In genomic region chr9:98247826-98248657, GRCh38 we compare ENCODE assay signal across 13 cellular contexts. TPM values are rescaled to one million over a fixed set of nuclear protein-coding genes. Genes with fewer than 3 reads are reported as not detected.
DNase-seq lines count a peak whose midpoint lies in the region; ATAC-seq, FAIRE-seq and TF ChIP-seq lines count a peak whose summit lies in the region.
"Had no signal": no experiment of that assay in that cellular context is flagged by ENCODE, and none has a peak within 500 bp of the region (broad histone marks: within the 10 kb centered on the region; RNA-seq: fewer than 3 reads in every experiment).

No MANE protein-coding gene starts in this region.

- TF ChIP-seq POLR2A in K562 (conservative IDR thresholded peaks at IDR 0.05) (no peak), transverse colon (IDR thresholded peaks at IDR 0.05) (no peak)

- H3K4me1 Mint-ChIP-seq in activated CD4-positive, alpha-beta T cell treated with anti-CD3 and anti-CD28 coated beads for 36 hours = peaks cover 15% of the 10 kb centered on the region
- peaks cover 7% of the 10 kb centered on the region for H3K4me1 Mint-ChIP-seq in stimulated activated memory B cell treated with anti-CD40 and anti-IgM and Interleukin-4, amounts not matched to agents 10 μg/mL and 1 μg/mL and 100 μg/mL, for 72 hours

- no peak for DNase-seq in activated CD4-positive, alpha-beta T cell treated with anti-CD3 and anti-CD28 coated beads for 36 hours
- no peak for DNase-seq in activated CD4-positive, alpha-beta T cell treated with anti-CD3 and anti-CD28 coated beads for 4 hours
- peak in 1 of 4 experiments; percentile 13 for DNase-seq in K562 (ENCODE audit: extremely low read depth in 1 of 4, low spot score in 3 of 4)
- DNase-seq in mucosa of descending colon = peak in 1 of 3 donors; percentile 38
- no peak for DNase-seq in transverse colon
- no peak for DNase-seq in activated CD4-positive, CD25-positive, alpha-beta regulatory T cell treated with anti-CD3 and anti-CD28 coated beads, Interleukin-2, amount 50 U/mL, for 72 hours
- DNase-seq in NK-92 (lab: John Stamatoyannopoulos, UW; ENCODE audit: unreplicated experiment) = no peak
- DNase-seq: activated naive CD8-positive, alpha-beta T cell treated with anti-CD3 and anti-CD28 coated beads, Interleukin-2, amount 10 ng/mL, durations not matched to agents 7 days and 5 days; effector memory CD8-positive, alpha-beta T cell; NCI-H1092 treated with DMSO at 0.1 percent for 48 hours; NCI-H748 treated with DMSO at 0.1 percent for 48 hours had no signal

- 64% methylated on average over 8 of the region's 8 CpGs for WGBS in K562 (ENCODE audit: insufficient coverage, low coverage, missing lambda C conversion rate)
- 66 to 80% methylated on average over 2 to 8 of the region's 8 CpGs for WGBS in transverse colon (ENCODE audit: low coverage in 1 of 2), 2 donors

- no peak for ATAC-seq in activated CD4-positive, alpha-beta T cell treated with anti-CD3 and anti-CD28 coated beads for 36 hours
- ATAC-seq in K562 (peak; percentile 50), mucosa of descending colon (peak; percentile 1)
- no peak for ATAC-seq in stimulated activated memory B cell treated with anti-CD40 and anti-IgM and Interleukin-4, amounts not matched to agents 10 μg/mL and 1 μg/mL and 100 μg/mL, for 72 hours
- ATAC-seq: effector memory CD8-positive, alpha-beta T cell had no signal

- H3K4me1 ChIP-seq in K562 (replicated peaks in 1 of 2; ENCODE audit: control insufficient read depth in 2 of 2, insufficient read depth in 2 of 2, low read length in 2 of 2) (peaks cover 34 to 36% of the 10 kb centered on the region in 2 experiments), mucosa of descending colon (ENCODE audit: low read depth) (peaks cover 39% of the 10 kb centered on the region), transverse colon (peaks cover 6 to 58% (median 35%) of the 10 kb centered on the region in 4 donors)

- peak overlapping the region; percentile 80 for H3K27ac Mint-ChIP-seq in activated CD4-positive, alpha-beta T cell treated with anti-CD3 and anti-CD28 coated beads for 36 hours
- H3K27ac Mint-ChIP-seq in stimulated activated memory B cell treated with anti-CD40 and anti-IgM and Interleukin-4, amounts not matched to agents 10 μg/mL and 1 μg/mL and 100 μg/mL, for 72 hours = no peak overlapping the region
- H3K27ac Mint-ChIP-seq: activated naive CD8-positive, alpha-beta T cell treated with anti-CD3 and anti-CD28 coated beads, Interleukin-2, amount 10 ng/mL, durations not matched to agents 7 days and 5 days had no signal

- no peaks in the 10 kb centered on the region for H3K9me1 ChIP-seq in K562 (ENCODE audit: control insufficient read depth, insufficient read depth, low read length)

- no peaks in the 10 kb centered on the region for H4K20me1 ChIP-seq in K562 (replicated peaks; ENCODE audit: control insufficient read depth, insufficient read depth, low read length)

- no peaks in the 10 kb centered on the region for H3K9me3 Mint-ChIP-seq in activated CD4-positive, alpha-beta T cell treated with anti-CD3 and anti-CD28 coated beads for 36 hours (ENCODE audit: low read depth)
- no peaks in the 10 kb centered on the region for H3K9me3 Mint-ChIP-seq in stimulated activated memory B cell treated with anti-CD40 and anti-IgM and Interleukin-4, amounts not matched to agents 10 μg/mL and 1 μg/mL and 100 μg/mL, for 72 hours
- H3K9me3 Mint-ChIP-seq: activated naive CD8-positive, alpha-beta T cell treated with anti-CD3 and anti-CD28 coated beads, Interleukin-2, amount 10 ng/mL, durations not matched to agents 7 days and 5 days; effector memory CD8-positive, alpha-beta T cell; mesothelial cell of epicardium had no signal

- no peak for TF ChIP-seq EP300 in K562 (IDR thresholded peaks at IDR 0.05; ENCODE audit: low read length)
- TF ChIP-seq EP300 in transverse colon (IDR thresholded peaks at IDR 0.05; ENCODE audit: low read depth) = no peak

- TF ChIP-seq RAD21 in K562 (CRISPR knock-in tag; conservative IDR thresholded peaks at IDR 0.05 in 1 of 2, IDR thresholded peaks at IDR 0.05 in 1 of 2) = no peak

- no peak overlapping the region for H3K4me3 Mint-ChIP-seq in activated CD4-positive, alpha-beta T cell treated with anti-CD3 and anti-CD28 coated beads for 36 hours
- H3K4me3 Mint-ChIP-seq in stimulated activated memory B cell treated with anti-CD40 and anti-IgM and Interleukin-4, amounts not matched to agents 10 μg/mL and 1 μg/mL and 100 μg/mL, for 72 hours = no peak overlapping the region
- H3K4me3 Mint-ChIP-seq: activated naive CD8-positive, alpha-beta T cell treated with anti-CD3 and anti-CD28 coated beads, Interleukin-2, amount 10 ng/mL, durations not matched to agents 7 days and 5 days; effector memory CD8-positive, alpha-beta T cell; mesothelial cell of epicardium had no signal

- peaks cover 22% of the 10 kb centered on the region; the same call in 2 of the 3 replicates for H3K36me3 ChIP-seq in K562 (ENCODE audit: control insufficient read depth, insufficient read depth, low read length)
- H3K36me3 ChIP-seq in mucosa of descending colon (ENCODE audit: low read depth) = no peaks in the 10 kb centered on the region
- H3K36me3 ChIP-seq in transverse colon = no peaks in the 10 kb centered on the region

- H3K27me3 ChIP-seq in K562 (ENCODE audit: control insufficient read depth in 2 of 2, insufficient read depth in 2 of 2, low read length in 2 of 2) (no peaks in the 10 kb centered on the region), transverse colon (no peaks in the 10 kb centered on the region)

- no peaks in the 10 kb centered on the region for H3K79me2 ChIP-seq in K562 (ENCODE audit: control insufficient read depth, insufficient read depth, low read length)

- CTCF ChIA-PET in activated CD4-positive, alpha-beta T cell treated with anti-CD3 and anti-CD28 coated beads for 36 hours (lab: Charles Lee) = interaction anchor here (1.3 kb wide), 1 partner anchor 8 kb away, joined by 4 read pairs; no protein-coding TSS in a partner anchor
- CTCF ChIA-PET in K562 (lab: Yijun Ruan, JAX; ENCODE audit: low intra/inter-chr PET ratio) = no interaction called here

- peak overlapping the region; percentile 60 for H3K4me2 ChIP-seq in K562 (ENCODE audit: insufficient read depth, low read length)

- in situ Hi-C loops in K562 (cut with MboI) (no loop called here), transverse colon (cut with MboI; ENCODE audit: low pct_ligation_motif_present in 1 of 4, low pct_unique_long_range_greater_than_20kb in 1 of 4, low sequenced_read_pairs in 3 of 4) (no loop called here)

- POLR2A ChIA-PET in activated CD4-positive, alpha-beta T cell treated with anti-CD3 and anti-CD28 coated beads for 36 hours (lab: Charles Lee) = interaction anchor here (0.6 kb wide), 1 partner anchor 551 kb away, joined by 3 read pairs; the partner anchor contains the start of gene XPA
- POLR2A ChIA-PET in K562 (lab: Yijun Ruan, JAX) = interaction anchor here (0.6 to 1.4 kb wide), 4 partner anchors 8 to 243 kb away, joined by 3 to 6 read pairs (median 4); no protein-coding TSS in a partner anchor

- no peak for TF ChIP-seq CTCF in K562 (IDR thresholded peaks at IDR 0.05 in 2 of 3, conservative IDR thresholded peaks at IDR 0.05 in 1 of 3; ENCODE audit: insufficient read depth in 2 of 3, low read depth in 1 of 3, low read length in 3 of 3)
- peak; percentile 3 for TF ChIP-seq CTCF in mucosa of descending colon (IDR thresholded peaks at IDR 0.05)
- TF ChIP-seq CTCF in transverse colon (IDR thresholded peaks at IDR 0.05) = no peak

- peak overlapping the region; percentile 63 to 84 for H3K9ac ChIP-seq in K562 (ENCODE audit: insufficient read depth in 1 of 2, low read depth in 2 of 2, low read length in 2 of 2)

- FAIRE-seq in K562 (lab: Jason Lieb, UNC) = no peak

- H3K4me3 ChIP-seq in K562 (no peak overlapping the region), mucosa of descending colon (no peak overlapping the region), transverse colon (no peak overlapping the region)

- no peaks in the 10 kb centered on the region for H3K9me3 ChIP-seq in K562 (replicated peaks; ENCODE audit: control insufficient read depth, insufficient read depth, low read depth, low read length)
- no peaks in the 10 kb centered on the region for H3K9me3 ChIP-seq in mucosa of descending colon
- no peaks in the 10 kb centered on the region for H3K9me3 ChIP-seq in transverse colon

- BruUV-seq in K562 (replicated peaks; lab: Mats Ljungman, UMichigan) = no TSS peak

- H2AFZ ChIP-seq in K562 (ENCODE audit: low read depth, low read length) = peak overlapping the region; percentile 96

- no peaks in the 10 kb centered on the region for H3K27me3 Mint-ChIP-seq in activated CD4-positive, alpha-beta T cell treated with anti-CD3 and anti-CD28 coated beads for 36 hours
- H3K27me3 Mint-ChIP-seq in stimulated activated memory B cell treated with anti-CD40 and anti-IgM and Interleukin-4, amounts not matched to agents 10 μg/mL and 1 μg/mL and 100 μg/mL, for 72 hours = no peaks in the 10 kb centered on the region
- H3K27me3 Mint-ChIP-seq: activated naive CD8-positive, alpha-beta T cell treated with anti-CD3 and anti-CD28 coated beads, Interleukin-2, amount 10 ng/mL, durations not matched to agents 7 days and 5 days; effector memory CD8-positive, alpha-beta T cell had no signal

- H3K27ac ChIP-seq in K562 (ENCODE audit: extremely low read depth, low read depth, low read length) (peak overlapping the region; percentile 91), transverse colon (peak overlapping the region; percentile 75 to 83 (median 80))

- H3K36me3 Mint-ChIP-seq in activated CD4-positive, alpha-beta T cell treated with anti-CD3 and anti-CD28 coated beads for 36 hours (ENCODE audit: low read depth) = no peaks in the 10 kb centered on the region
- H3K36me3 Mint-ChIP-seq in stimulated activated memory B cell treated with anti-CD40 and anti-IgM and Interleukin-4, amounts not matched to agents 10 μg/mL and 1 μg/mL and 100 μg/mL, for 72 hours = peaks cover 17% of the 10 kb centered on the region
- H3K36me3 Mint-ChIP-seq: activated naive CD8-positive, alpha-beta T cell treated with anti-CD3 and anti-CD28 coated beads, Interleukin-2, amount 10 ng/mL, durations not matched to agents 7 days and 5 days; mesothelial cell of epicardium had no signal

- intact Hi-C loops in activated CD4-positive, alpha-beta T cell treated with anti-CD3 and anti-CD28 coated beads for 36 hours (cut with DNase I, micrococcal nuclease) = no loop called here
- intact Hi-C loops in K562 (cut with micrococcal nuclease) = no loop called here
- intact Hi-C loops in mucosa of descending colon (cut with DNase I, micrococcal nuclease) = no loop called here
- intact Hi-C loops in transverse colon (cut with DNase I; ENCODE audit: low total_unique reads) = no loop called here

RNA-seq across cellular contexts. Expression of gene TBC1D2, which starts 7.4 kb away (rescaled TPM):
- total RNA-seq in activated CD4-positive, alpha-beta T cell treated with anti-CD3 and anti-CD28 coated beads for 36 hours = 1 to 10 TPM; 2.8 to 3.2 TPM
- total RNA-seq in K562 (2011; cell fraction: chromatin; rRNA removed; ENCODE audit: low replicate concordance) = 7.6 and 15.3 TPM in 2 replicates
- 9.9 and 12.0 TPM in 2 replicates for total RNA-seq in K562 (2011; cell fraction: nucleolus; rRNA removed)
- total RNA-seq in K562 (2011; cell fraction: nucleoplasm; rRNA removed) = 6.6 and 7.3 TPM in 2 replicates
- total RNA-seq in K562 (2014; rRNA removed) = 5.3 and 6.1 TPM in 2 replicates
- 1.4 and 1.8 TPM in 2 replicates for total RNA-seq in K562 (2014; rRNA removed; fragmentation: Illumina TruSeq; extraction: Trizol)
- total RNA-seq in K562 (2015; rRNA removed; fragmentation: Illumina TruSeq; extraction: Trizol) = 3.2 and 3.8 TPM in 2 replicates
- 6.1 and 7.0 TPM in 2 replicates for total RNA-seq in K562 (2021)
- polyA plus RNA-seq in K562 (2011; rRNA removed) = 2.5 and 3.5 TPM in 2 replicates
- 2.7 and 8.4 TPM in 2 replicates for polyA plus RNA-seq in K562 (2011; cell fraction: cytosol; rRNA removed)
- polyA plus RNA-seq in K562 (2011; cell fraction: nucleus; rRNA removed) = 5.7 and 10.1 TPM in 2 replicates
- polyA plus RNA-seq in K562 (2012) = 4.8 and 7.1 TPM in 2 replicates
- 2.2 and 3.9 TPM in 2 replicates for polyA plus RNA-seq in K562 (2014; fragmentation: Illumina TruSeq; extraction: Trizol)
- under 1 TPM; 0.10 to 0.21 TPM for polyA plus RNA-seq in K562 (2014; fragmentation: Nextera tagmentation; extraction: Ambion mirVana)
- 5.2 and 5.4 TPM in 2 replicates for polyA plus RNA-seq in K562 (2014; rRNA removed)
- polyA minus RNA-seq in K562 (2011; rRNA and poly(A)+ RNA removed) = 2.8 and 4.0 TPM in 2 replicates
- polyA minus RNA-seq in K562 (2011; cell fraction: cytosol; rRNA and poly(A)+ RNA removed) = 4.3 and 4.5 TPM in 2 replicates
- 4.8 and 5.6 TPM in 2 replicates for polyA minus RNA-seq in K562 (2011; cell fraction: nucleus; rRNA and poly(A)+ RNA removed)
- 10 to 100 TPM; 19.5 to 33.5 (median 26.9) TPM for total RNA-seq in mucosa of descending colon
- 100 to 1,000 TPM in 1 of 4 donors, 10 to 100 TPM in 3; 37.7 to 109 (median 55.8) TPM for total RNA-seq in transverse colon

RNA-seq across cellular contexts. Expression of gene CORO2A, which starts 55.6 kb away (rescaled TPM):
- total RNA-seq in activated CD4-positive, alpha-beta T cell treated with anti-CD3 and anti-CD28 coated beads for 36 hours = 10 to 100 TPM in 1 of 2 experiments, 1 to 10 TPM in 1; 9.7 to 10.3 TPM
- 10.6 and 16.2 TPM in 2 replicates for total RNA-seq in K562 (2011; cell fraction: chromatin; rRNA removed; ENCODE audit: low replicate concordance)
- total RNA-seq in K562 (2011; cell fraction: nucleolus; rRNA removed) = 11.2 and 12.9 TPM in 2 replicates
- total RNA-seq in K562 (2011; cell fraction: nucleoplasm; rRNA removed) = 11.4 and 11.6 TPM in 2 replicates
- total RNA-seq in K562 (2014; rRNA removed) (13.4 and 20.8 TPM in 2 replicates), K562 (2014; rRNA removed; fragmentation: Illumina TruSeq; extraction: Trizol) (17.5 and 20.0 TPM in 2 replicates), K562 (2015; rRNA removed; fragmentation: Illumina TruSeq; extraction: Trizol) (16.3 and 16.5 TPM in 2 replicates), K562 (2021) (21.1 and 21.3 TPM in 2 replicates), mucosa of descending colon (10 to 100 TPM; 25.8 to 56.1 (median 45.0) TPM), transverse colon (10 to 100 TPM in 3 of 4 donors, 1 to 10 TPM in 1; 10.0 to 59.1 (median 47.1) TPM)
- polyA plus RNA-seq in K562 (2011; rRNA removed) (13.2 and 18.7 TPM in 2 replicates), K562 (2014; fragmentation: Illumina TruSeq; extraction: Trizol) (23.5 and 26.6 TPM in 2 replicates), K562 (2014; fragmentation: Nextera tagmentation; extraction: Ambion mirVana) (10 to 100 TPM in 1 of 2 experiments, 1 to 10 TPM in 1; 9.5 to 12.2 TPM), K562 (2014; rRNA removed) (18.0 and 20.3 TPM in 2 replicates)
- polyA plus RNA-seq in K562 (2011; cell fraction: cytosol; rRNA removed) = 15.4 and 25.7 TPM in 2 replicates
- polyA plus RNA-seq in K562 (2011; cell fraction: nucleus; rRNA removed) = 8.4 and 15.2 TPM in 2 replicates
- 14.3 and 16.8 TPM in 2 replicates for polyA plus RNA-seq in K562 (2012)
- polyA minus RNA-seq in K562 (2011; rRNA and poly(A)+ RNA removed) = 13.1 and 21.5 TPM in 2 replicates
- 8.4 and 12.5 TPM in 2 replicates for polyA minus RNA-seq in K562 (2011; cell fraction: cytosol; rRNA and poly(A)+ RNA removed)
- polyA minus RNA-seq in K562 (2011; cell fraction: nucleus; rRNA and poly(A)+ RNA removed) = 4.7 and 5.2 TPM in 2 replicates

Comparison
In these comparisons a context has a peak if more than half of its experiments do, and no peak if none do; other contexts are left out.
1. ATAC-seq: peak in K562 (single experiment) and mucosa of descending colon (single experiment); none in activated CD4-positive, alpha-beta T cell treated with anti-CD3 and anti-CD28 coated beads for 36 hours (single experiment) and stimulated activated memory B cell treated with anti-CD40 and anti-IgM and Interleukin-4, amounts not matched to agents 10 μg/mL and 1 μg/mL and 100 μg/mL, for 72 hours (single experiment).